In genomic region chr11:67700548-67701262, GRCh38 we compare ENCODE assay signal across 26 cellular contexts. TPM values are rescaled to one million over a fixed set of nuclear protein-coding genes. Genes with fewer than 3 reads are reported as not detected.
DNase-seq lines count a peak whose midpoint lies in the region; ATAC-seq, FAIRE-seq and TF ChIP-seq lines count a peak whose summit lies in the region.
"Had no signal": no experiment of that assay in that cellular context is flagged by ENCODE, and none has a peak within 500 bp of the region (broad histone marks: within the 10 kb centered on the region; RNA-seq: fewer than 3 reads in every experiment).

No MANE protein-coding gene starts in this region.

- FAIRE-seq in bronchial epithelial cell (lab: Jason Lieb, UNC), result no peak
- FAIRE-seq: G401.6, K562 had no signal

- TF ChIP-seq CTCF in bronchial epithelial cell (IDR thresholded peaks at IDR 0.05; ENCODE audit: insufficient read depth, low read length, severe bottlenecking) (no peak), stomach (IDR thresholded peaks at IDR 0.05) (no peak)

- H3K4me3 ChIP-seq in bronchial epithelial cell (ENCODE audit: low read depth, low read length) (no peak overlapping the region), stomach (no peak overlapping the region)
- H3K4me3 ChIP-seq: BLaER1, heart right ventricle, K562, left ventricle myocardium inferior, SJSA1, suprapubic skin had no signal

- no peak for TF ChIP-seq EP300 in stomach (IDR thresholded peaks at IDR 0.05)

- intact Hi-C loops in stomach (cut with DNase I; ENCODE audit: low total_unique reads), result no loop called here

- H3K36me3 ChIP-seq in bronchial epithelial cell (ENCODE audit: control insufficient read depth, insufficient read depth, low read length), result no peaks in the 10 kb centered on the region
- H3K36me3 ChIP-seq in stomach, result no peaks in the 10 kb centered on the region
- H3K36me3 ChIP-seq: BLaER1, heart right ventricle, left ventricle myocardium inferior, SJSA1, suprapubic skin had no signal

- DNase-seq in COR-L47 (lab: John Stamatoyannopoulos, UW) (peak; percentile 75), M059J (ENCODE audit: low read depth) (peak; percentile 34), NCI-H69 (lab: John Stamatoyannopoulos, UW) (peak; percentile 74), bronchial epithelial cell (ENCODE audit: low read depth) (peak; percentile 82), stomach (no peak)
- no peak for DNase-seq in activated CD8-positive, alpha-beta memory T cell treated with anti-CD3 and anti-CD28 coated beads, Interleukin-2, amount 50 U/mL, for 48 hours
- DNase-seq: ACHN; activated CD4-positive, alpha-beta T cell treated with anti-CD3 and anti-CD28 coated beads for 4 hours; activated naive CD4-positive, alpha-beta T cell treated with anti-CD3 and anti-CD28 coated beads, Interleukin-2, amount 10 ng/mL, durations not matched to agents 7 days and 5 days; amygdala; dermis blood vessel endothelial cell; H9; heart right ventricle; left ventricle myocardium inferior; NCI-H226 had no signal

- 80 to 86% (median 83%) methylated on average over 11 of the region's 11 CpGs for WGBS in stomach, 5 donors

- no peak for TF ChIP-seq POLR2A in stomach (IDR thresholded peaks at IDR 0.05)

- H3K9me3 ChIP-seq in stomach, result peaks cover 0 to 7% (median 3%) of the 10 kb centered on the region in 4 donors
- H3K9me3 ChIP-seq: suprapubic skin had no signal

- H3K27ac ChIP-seq in stomach, result no peak overlapping the region
- H3K27ac ChIP-seq: BLaER1, heart right ventricle, left ventricle myocardium inferior, SJSA1, suprapubic skin had no signal

- H3K4me1 ChIP-seq in stomach, result peaks cover 0 to 8% (median 0%) of the 10 kb centered on the region in 4 donors
- H3K4me1 ChIP-seq: BLaER1, Caco-2, heart right ventricle, left ventricle myocardium inferior, suprapubic skin had no signal

- ATAC-seq in HG03439 (IDR thresholded peaks at IDR 0.05; ENCODE audit: unreplicated experiment) (no peak), HG02981 (IDR thresholded peaks at IDR 0.05; ENCODE audit: unreplicated experiment) (no peak)
- ATAC-seq: heart right ventricle; K562; stimulated activated effector memory CD8-positive, alpha-beta T cell treated with anti-CD3 and anti-CD28 coated beads, Interleukin-12 subunit alpha, Interleukin-12 subunit beta, amount 100 ng/mL, for 72 hours had no signal

- H3K27me3 ChIP-seq in bronchial epithelial cell (ENCODE audit: control insufficient read depth, insufficient read depth, low read length), result no peaks in the 10 kb centered on the region
- H3K27me3 ChIP-seq in stomach, result peaks cover 0 to 37% (median 0%) of the 10 kb centered on the region in 3 donors
- H3K27me3 ChIP-seq: BLaER1 had no signal

RNA-seq across cellular contexts. Expression of gene ALDH3B2, which starts 26.3 kb away (rescaled TPM):
- not detected in 2 replicates for total RNA-seq in M059J (2014; rRNA removed; shearing (Covaris generic))
- total RNA-seq in bronchial epithelial cell (17.9 and 73.4 TPM in 2 replicates), stomach (under 1 TPM in 1 of 5 donors, not detected in 4; 0.89 TPM)
- 10 to 100 TPM in 1 of 3 donors, not detected in 2; 23.5 TPM for polyA plus RNA-seq in stomach
- total RNA-seq: dermis blood vessel endothelial cell; H9; heart right ventricle; K562; left ventricle myocardium inferior; SJSA1; T-helper 1 cell treated with Interleukin-12 subunit alpha and Interleukin-12 subunit beta and Interleukin-4 antibody, amounts not matched to agents 30 ng/mL and 1 ng/mL, for 36 hours had no signal
- polyA plus RNA-seq: K562 had no signal

RNA-seq across cellular contexts. Expression of gene ACY3, which starts 50.2 kb away (rescaled TPM):
- 0.91 TPM in 2 replicates for total RNA-seq in M059J (2014; rRNA removed; shearing (Covaris generic))
- total RNA-seq in bronchial epithelial cell (not detected in 2 replicates), stomach (10 to 100 TPM in 1 of 5 donors, 1 to 10 TPM in 2, under 1 TPM in 1, not detected in 1; 0.45 to 17.1 (median 1.1) TPM)
- polyA plus RNA-seq in stomach, result 1 to 10 TPM; 7.5 to 9.1 (median 8.7) TPM
- total RNA-seq: dermis blood vessel endothelial cell; H9; heart right ventricle; K562; left ventricle myocardium inferior; mesothelial cell of epicardium; SJSA1; suprapubic skin; T-helper 1 cell treated with Interleukin-12 subunit alpha and Interleukin-12 subunit beta and Interleukin-4 antibody, amounts not matched to agents 30 ng/mL and 1 ng/mL, for 36 hours had no signal
- polyA plus RNA-seq: heart right ventricle, K562 had no signal

Comparison
In these comparisons a context has a peak if more than half of its experiments do, and no peak if none do; other contexts are left out.
1. DNase-seq: peak in COR-L47 (single experiment), M059J (single experiment), NCI-H69 (single experiment) and bronchial epithelial cell (single experiment); none in stomach (single experiment) and activated CD8-positive, alpha-beta memory T cell treated with anti-CD3 and anti-CD28 coated beads, Interleukin-2, amount 50 U/mL, for 48 hours (single experiment).